ENCODE assay signal across 8 cellular contexts in genomic region chr3:129608087-129608935, GRCh38. TPM values are rescaled to one million over a fixed set of nuclear protein-coding genes. Genes with fewer than 3 reads are reported as not detected.
DNase-seq lines count a peak whose midpoint lies in the region; ATAC-seq, FAIRE-seq and TF ChIP-seq lines count a peak whose summit lies in the region.

No MANE protein-coding gene starts in this region.

- H3K27me3 ChIP-seq in aorta (ENCODE audit: control insufficient read depth in 1 of 2, insufficient read depth in 2 of 2, low read length in 1 of 2), result no peaks in the 10 kb centered on the region

- no peaks in the 10 kb centered on the region for H3K4me1 ChIP-seq in aorta (ENCODE audit: control insufficient read depth in 1 of 2, insufficient read depth in 2 of 2, low read length in 2 of 2)

- no peaks in the 10 kb centered on the region for H3K9me3 Mint-ChIP-seq in activated naive CD8-positive, alpha-beta T cell (ENCODE audit: low read depth)
- no peaks in the 10 kb centered on the region for H3K9me3 Mint-ChIP-seq in activated naive CD8-positive, alpha-beta T cell treated with anti-CD3 and anti-CD28 coated beads for 36 hours

- ATAC-seq in aorta (ENCODE audit: low FRiP score) (no peak), GM19463 (IDR thresholded peaks at IDR 0.05; ENCODE audit: unreplicated experiment) (no peak)

- DNase-seq in activated naive CD8-positive, alpha-beta T cell treated with anti-CD3 and anti-CD28 coated beads for 36 hours, result no peak
- DNase-seq in RPMI8226 (peak; percentile 23), fibroblast of gingiva (ENCODE audit: low read depth) (peak; percentile 61), renal cortical epithelial cell (ENCODE audit: low read depth) (peak; percentile 21), aorta (no peak), GM12891 (ENCODE audit: insufficient read length, low spot score) (no peak)

- H3K4me1 Mint-ChIP-seq in activated naive CD8-positive, alpha-beta T cell (ENCODE audit: low read depth), result peaks cover 5% of the 10 kb centered on the region
- peaks cover 8% of the 10 kb centered on the region for H3K4me1 Mint-ChIP-seq in activated naive CD8-positive, alpha-beta T cell treated with anti-CD3 and anti-CD28 coated beads for 36 hours

- no peaks in the 10 kb centered on the region for H3K9me3 ChIP-seq in aorta (ENCODE audit: control insufficient read depth, low read length)

- intact Hi-C loops in aorta (cut with DNase I), result loop anchor here in 1 of 2 donors (5.0 kb wide), 2 partner anchors 116 to 166 kb away; partner anchors contain the start of gene IFT122

- no peaks in the 10 kb centered on the region for H3K36me3 ChIP-seq in aorta (ENCODE audit: control insufficient read depth in 1 of 2, insufficient read depth in 2 of 2, low read length in 1 of 2)

- no peaks in the 10 kb centered on the region for H3K36me3 Mint-ChIP-seq in activated naive CD8-positive, alpha-beta T cell
- no peaks in the 10 kb centered on the region for H3K36me3 Mint-ChIP-seq in activated naive CD8-positive, alpha-beta T cell treated with anti-CD3 and anti-CD28 coated beads for 36 hours

- peak overlapping the region in 1 of 2 donors; percentile 6 for H3K27ac ChIP-seq in aorta (ENCODE audit: low read depth in 1 of 2, low read length in 2 of 2)

- no peak overlapping the region for H3K4me3 ChIP-seq in aorta (ENCODE audit: low read length in 2 of 2)

- no peak overlapping the region for H3K27ac Mint-ChIP-seq in activated naive CD8-positive, alpha-beta T cell
- H3K27ac Mint-ChIP-seq in activated naive CD8-positive, alpha-beta T cell treated with anti-CD3 and anti-CD28 coated beads for 36 hours, result no peak overlapping the region

- H3K4me3 Mint-ChIP-seq in activated naive CD8-positive, alpha-beta T cell, result peak overlapping the region; percentile 33
- H3K4me3 Mint-ChIP-seq in activated naive CD8-positive, alpha-beta T cell treated with anti-CD3 and anti-CD28 coated beads for 36 hours, result no peak overlapping the region

- peaks cover 8% of the 10 kb centered on the region for H3K27me3 Mint-ChIP-seq in activated naive CD8-positive, alpha-beta T cell
- H3K27me3 Mint-ChIP-seq in activated naive CD8-positive, alpha-beta T cell treated with anti-CD3 and anti-CD28 coated beads for 36 hours, result peaks cover 36% of the 10 kb centered on the region

- no peak for FAIRE-seq in GM12891 (lab: Jason Lieb, UNC)

- TF ChIP-seq POLR2A in GM12891 (IDR thresholded peaks at IDR 0.05; ENCODE audit: low read depth, low read length), result no peak

- 86 to 89% methylated on average over 17 of the region's 17 CpGs for WGBS in aorta, 2 donors

TF ChIP-seq in GM12891, 5 proteins besides CTCF, POLR2A, EP300 and RAD21:
- no peak for TF ChIP-seq TAF1 (IDR thresholded peaks at IDR 0.05; ENCODE audit: low read depth, low read length)

RNA-seq across cellular contexts. Expression of gene PLXND1, which starts 1.8 kb away (rescaled TPM):
- total RNA-seq in activated naive CD8-positive, alpha-beta T cell treated with anti-CD3 and anti-CD28 coated beads for 36 hours, result 1 to 10 TPM; 1.5 to 1.6 TPM
- total RNA-seq in renal cortical epithelial cell, result 3.1 and 29.6 TPM in 2 replicates
- 100 to 1,000 TPM; 176 to 358 TPM for total RNA-seq in aorta
- polyA plus RNA-seq in aorta, result 100 to 1,000 TPM in 1 of 2 donors, 10 to 100 TPM in 1; 55.5 to 149 TPM
- polyA plus RNA-seq in GM12891 (2012; ENCODE audit: low read depth, missing spikeins), result 0.63 TPM

Comparison
In these comparisons a context has a peak if more than half of its experiments do, and no peak if none do; other contexts are left out.
1. DNase-seq: peak in RPMI8226 (single experiment), fibroblast of gingiva (single experiment) and renal cortical epithelial cell (single experiment); none in activated naive CD8-positive, alpha-beta T cell treated with anti-CD3 and anti-CD28 coated beads for 36 hours (single experiment), aorta (0 of 2) and GM12891 (single experiment).